In the genomic region with DNA sequence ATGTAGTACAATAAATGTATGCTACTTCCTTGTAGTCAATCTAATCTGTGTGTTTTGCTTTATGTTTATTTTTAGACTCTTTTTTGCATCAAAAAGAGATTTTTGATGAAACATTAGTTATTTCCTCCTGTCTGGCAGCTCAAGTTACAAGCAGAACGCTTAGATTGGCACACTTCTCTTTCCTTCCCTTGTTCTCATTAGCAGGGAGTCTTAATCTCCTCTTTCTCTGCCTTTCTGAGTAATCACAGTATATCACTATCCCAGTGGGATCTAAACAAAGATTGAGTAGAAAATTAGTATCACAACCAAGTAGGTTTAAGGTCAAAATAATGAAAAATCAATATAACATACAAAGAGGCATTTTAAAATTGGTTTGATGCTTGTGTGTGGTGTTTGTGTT, we compare ENCODE assay signal across 20 cellular contexts.
"Had no signal": no experiment of that assay in that cellular context is flagged by ENCODE, and none has a peak within 500 bp of the region (broad histone marks: within the 10 kb centered on the region; RNA-seq: fewer than 3 reads in every experiment).

No MANE protein-coding gene starts in this region.

- H3K9me3 ChIP-seq: adrenal gland, ascending aorta, left lung, prostate gland, right atrium auricular region, thyroid gland, upper lobe of right lung had no signal

- H3K4me2 ChIP-seq: hepatocyte had no signal

- H2AFZ ChIP-seq: hepatocyte had no signal

- H3K27me3 ChIP-seq: adrenal gland, ascending aorta, hepatocyte, left lung, right atrium auricular region, thyroid gland, upper lobe of right lung had no signal

- H3K4me1 ChIP-seq: adrenal gland, ascending aorta, left lung, prostate gland, right atrium auricular region, thyroid gland, upper lobe of right lung had no signal

- H3K27ac ChIP-seq: adrenal gland, ascending aorta, hepatocyte, left lung, prostate gland, right atrium auricular region, thyroid gland, upper lobe of right lung had no signal

- H3K4me3 ChIP-seq: adrenal gland, ascending aorta, hepatocyte, left lung, lung, prostate gland, right atrium auricular region, thyroid gland, upper lobe of right lung had no signal

- H3K36me3 ChIP-seq: adrenal gland, ascending aorta, left lung, prostate gland, right atrium auricular region, thyroid gland, upper lobe of right lung had no signal

- DNase-seq: activated CD4-positive, alpha-beta T cell treated with anti-CD3 and anti-CD28 coated beads for 1 hour; activated CD4-positive, alpha-beta T cell treated with anti-CD3 and anti-CD28 coated beads, Interleukin-2, amount 50 U/mL, for 1 hour; activated CD8-positive, alpha-beta memory T cell treated with anti-CD3 and anti-CD28 coated beads, Interleukin-2, amount 50 U/mL, for 4 hours; activated T-cell treated with anti-CD3 and anti-CD28 coated beads, Interleukin-2, amount 50 U/mL, for 24 hours; adrenal gland; cortex of kidney; glutamatergic neuron; kidney glomerular epithelial cell; left lung; naive thymus-derived CD4-positive, alpha-beta T cell; stimulated activated CD4-positive, alpha-beta T cell treated with anti-CD3 and anti-CD28 coated beads, Interleukin-4, amount 100 ng/mL, for 4 hours; substantia nigra; T-helper 9 cell; thyroid gland; upper lobe of right lung had no signal
